Comparison of ENCODE assay signal across 8 cellular contexts in the genomic region with DNA sequence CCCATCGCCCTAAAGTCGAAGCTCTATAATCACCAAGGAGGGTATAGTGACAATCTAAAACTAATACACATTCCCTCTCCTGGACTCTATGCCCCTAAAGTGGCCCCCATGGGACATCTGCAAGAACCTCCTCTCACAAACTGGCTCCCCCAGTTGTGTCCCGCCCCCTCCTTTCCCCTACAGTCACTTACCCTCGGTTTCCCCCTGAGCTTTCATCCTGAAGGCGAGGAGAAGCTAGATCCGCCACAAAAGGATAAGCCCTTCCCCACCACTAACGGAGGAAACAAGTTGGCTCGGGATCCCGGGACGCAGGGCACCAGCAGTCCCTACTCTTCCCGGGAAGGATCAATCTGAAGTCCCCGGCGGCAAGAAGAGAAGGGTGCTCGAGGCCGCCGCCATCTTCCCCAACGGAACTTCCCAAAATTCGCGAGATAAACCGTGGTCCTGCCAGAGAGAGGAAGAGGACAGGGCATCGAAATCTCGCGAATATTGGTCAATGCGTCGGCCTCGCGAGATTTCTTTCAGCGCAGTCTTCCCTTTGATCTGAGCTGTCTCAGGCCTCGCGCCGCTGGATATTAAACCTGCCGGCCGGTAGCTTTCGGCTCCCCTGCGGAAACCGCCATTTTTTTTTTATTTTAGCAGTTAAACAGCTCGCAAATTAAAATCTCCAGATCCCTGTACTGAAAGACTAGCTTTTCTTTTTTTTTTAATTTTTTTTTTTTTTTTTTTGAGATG. TPM values are rescaled to one million over a fixed set of nuclear protein-coding genes. Genes with fewer than 3 reads are reported as not detected.
DNase-seq lines count a peak whose midpoint lies in the region; TF ChIP-seq lines count a peak whose summit lies in the region.

A gene with protein sequence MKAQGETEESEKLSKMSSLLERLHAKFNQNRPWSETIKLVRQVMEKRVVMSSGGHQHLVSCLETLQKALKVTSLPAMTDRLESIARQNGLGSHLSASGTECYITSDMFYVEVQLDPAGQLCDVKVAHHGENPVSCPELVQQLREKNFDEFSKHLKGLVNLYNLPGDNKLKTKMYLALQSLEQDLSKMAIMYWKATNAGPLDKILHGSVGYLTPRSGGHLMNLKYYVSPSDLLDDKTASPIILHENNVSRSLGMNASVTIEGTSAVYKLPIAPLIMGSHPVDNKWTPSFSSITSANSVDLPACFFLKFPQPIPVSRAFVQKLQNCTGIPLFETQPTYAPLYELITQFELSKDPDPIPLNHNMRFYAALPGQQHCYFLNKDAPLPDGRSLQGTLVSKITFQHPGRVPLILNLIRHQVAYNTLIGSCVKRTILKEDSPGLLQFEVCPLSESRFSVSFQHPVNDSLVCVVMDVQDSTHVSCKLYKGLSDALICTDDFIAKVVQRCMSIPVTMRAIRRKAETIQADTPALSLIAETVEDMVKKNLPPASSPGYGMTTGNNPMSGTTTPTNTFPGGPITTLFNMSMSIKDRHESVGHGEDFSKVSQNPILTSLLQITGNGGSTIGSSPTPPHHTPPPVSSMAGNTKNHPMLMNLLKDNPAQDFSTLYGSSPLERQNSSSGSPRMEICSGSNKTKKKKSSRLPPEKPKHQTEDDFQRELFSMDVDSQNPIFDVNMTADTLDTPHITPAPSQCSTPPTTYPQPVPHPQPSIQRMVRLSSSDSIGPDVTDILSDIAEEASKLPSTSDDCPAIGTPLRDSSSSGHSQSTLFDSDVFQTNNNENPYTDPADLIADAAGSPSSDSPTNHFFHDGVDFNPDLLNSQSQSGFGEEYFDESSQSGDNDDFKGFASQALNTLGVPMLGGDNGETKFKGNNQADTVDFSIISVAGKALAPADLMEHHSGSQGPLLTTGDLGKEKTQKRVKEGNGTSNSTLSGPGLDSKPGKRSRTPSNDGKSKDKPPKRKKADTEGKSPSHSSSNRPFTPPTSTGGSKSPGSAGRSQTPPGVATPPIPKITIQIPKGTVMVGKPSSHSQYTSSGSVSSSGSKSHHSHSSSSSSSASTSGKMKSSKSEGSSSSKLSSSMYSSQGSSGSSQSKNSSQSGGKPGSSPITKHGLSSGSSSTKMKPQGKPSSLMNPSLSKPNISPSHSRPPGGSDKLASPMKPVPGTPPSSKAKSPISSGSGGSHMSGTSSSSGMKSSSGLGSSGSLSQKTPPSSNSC (N-terminal part only) (minus strand): TSS at position 417 of the 735 bp plus-strand sequence. CDS start 201 bp downstream, at position 216.

- peak within 1 kb of the TSS; percentile 98 to 100 (median 99) for H3K4me3 Mint-ChIP-seq in nephron
- H3K4me3 Mint-ChIP-seq in stimulated activated naive CD8-positive, alpha-beta T cell treated with anti-CD3 and anti-CD28 coated beads, Interleukin-15, Interleukin-2, amounts not matched to agents 100 ng/mL and 50 ng/mL, for 24 hours = peak within 1 kb of the TSS; percentile 98

- H3K27me3 Mint-ChIP-seq in nephron (ENCODE audit: low read depth) = no peaks in the 10 kb centered on the region
- no peaks in the 10 kb centered on the region for H3K27me3 Mint-ChIP-seq in stimulated activated naive CD8-positive, alpha-beta T cell treated with anti-CD3 and anti-CD28 coated beads, Interleukin-15, Interleukin-2, amounts not matched to agents 100 ng/mL and 50 ng/mL, for 24 hours

- peaks cover 13% of the 10 kb centered on the region for H3K4me1 Mint-ChIP-seq in nephron
- H3K4me1 Mint-ChIP-seq in stimulated activated naive CD8-positive, alpha-beta T cell treated with anti-CD3 and anti-CD28 coated beads, Interleukin-15, Interleukin-2, amounts not matched to agents 100 ng/mL and 50 ng/mL, for 24 hours (ENCODE audit: low read depth) = peaks cover 47% of the 10 kb centered on the region

- peaks cover 19% of the 10 kb centered on the region for H3K36me3 Mint-ChIP-seq in nephron (ENCODE audit: low read depth)
- peaks cover 24% of the 10 kb centered on the region for H3K36me3 Mint-ChIP-seq in stimulated activated naive CD8-positive, alpha-beta T cell treated with anti-CD3 and anti-CD28 coated beads, Interleukin-15, Interleukin-2, amounts not matched to agents 100 ng/mL and 50 ng/mL, for 24 hours (ENCODE audit: low read depth)

- H3K27ac Mint-ChIP-seq in nephron = peak within 1 kb of the TSS; percentile 96 to 100 (median 99)
- peak within 1 kb of the TSS; percentile 99 for H3K27ac Mint-ChIP-seq in stimulated activated naive CD8-positive, alpha-beta T cell treated with anti-CD3 and anti-CD28 coated beads, Interleukin-15, Interleukin-2, amounts not matched to agents 100 ng/mL and 50 ng/mL, for 24 hours

- H3K36me3 ChIP-seq in H7 (replicated peaks; ENCODE audit: control insufficient read depth, insufficient read depth, low read length) = peaks cover 6% of the 10 kb centered on the region

- no peaks in the 10 kb centered on the region for H3K9me3 Mint-ChIP-seq in nephron
- H3K9me3 Mint-ChIP-seq in stimulated activated naive CD8-positive, alpha-beta T cell treated with anti-CD3 and anti-CD28 coated beads, Interleukin-15, Interleukin-2, amounts not matched to agents 100 ng/mL and 50 ng/mL, for 24 hours = no peaks in the 10 kb centered on the region

- no peaks in the 10 kb centered on the region for H3K27me3 ChIP-seq in H7 (ENCODE audit: control insufficient read depth, insufficient read depth, low read length)

- DNase-seq in EL = peak; percentile 99
- DNase-seq in H7 = peak; percentile 93
- DNase-seq in M059J (ENCODE audit: low read depth) = peak; percentile 99
- peak; percentile 96 for DNase-seq in SHP77 (lab: John Stamatoyannopoulos, UW)
- peak; percentile 84 for DNase-seq in activated effector memory CD4-positive, alpha-beta T cell treated with Interleukin-2 at 50 U/mL for 16 hours
- peak; percentile 99 for DNase-seq in fibroblast of pulmonary artery (ENCODE audit: low read depth)

- H3K4me3 ChIP-seq in H7 (ENCODE audit: insufficient read depth, low read depth, low read length) = peak within 1 kb of the TSS; percentile 88
- peak within 1 kb of the TSS; percentile 99 for H3K4me3 ChIP-seq in fibroblast of pulmonary artery (replicated peaks; ENCODE audit: low read depth, low read length)

- TF ChIP-seq CTCF in fibroblast of pulmonary artery (IDR thresholded peaks at IDR 0.05; ENCODE audit: low read length, missing control alignments) (no peak), nephron (IDR thresholded peaks at IDR 0.05; ENCODE audit: unreplicated experiment in 3 of 3) (no peak)

RNA-seq across cellular contexts. Expression of the gene that starts here (rescaled TPM):
- 24.3 and 27.3 TPM in 2 replicates for total RNA-seq in H7 (2014; rRNA removed; shearing (Covaris generic))
- total RNA-seq in M059J (2014; rRNA removed; shearing (Covaris generic)) = 15.3 and 18.7 TPM in 2 replicates

Comparison
In these comparisons a context has a peak if more than half of its experiments do, and no peak if none do; other contexts are left out.
1. Peak in every context shown above with its lines: DNase-seq and H3K4me3 ChIP-seq.